Comparison of ENCODE assay signal across 1 cellular context in the genomic region with DNA sequence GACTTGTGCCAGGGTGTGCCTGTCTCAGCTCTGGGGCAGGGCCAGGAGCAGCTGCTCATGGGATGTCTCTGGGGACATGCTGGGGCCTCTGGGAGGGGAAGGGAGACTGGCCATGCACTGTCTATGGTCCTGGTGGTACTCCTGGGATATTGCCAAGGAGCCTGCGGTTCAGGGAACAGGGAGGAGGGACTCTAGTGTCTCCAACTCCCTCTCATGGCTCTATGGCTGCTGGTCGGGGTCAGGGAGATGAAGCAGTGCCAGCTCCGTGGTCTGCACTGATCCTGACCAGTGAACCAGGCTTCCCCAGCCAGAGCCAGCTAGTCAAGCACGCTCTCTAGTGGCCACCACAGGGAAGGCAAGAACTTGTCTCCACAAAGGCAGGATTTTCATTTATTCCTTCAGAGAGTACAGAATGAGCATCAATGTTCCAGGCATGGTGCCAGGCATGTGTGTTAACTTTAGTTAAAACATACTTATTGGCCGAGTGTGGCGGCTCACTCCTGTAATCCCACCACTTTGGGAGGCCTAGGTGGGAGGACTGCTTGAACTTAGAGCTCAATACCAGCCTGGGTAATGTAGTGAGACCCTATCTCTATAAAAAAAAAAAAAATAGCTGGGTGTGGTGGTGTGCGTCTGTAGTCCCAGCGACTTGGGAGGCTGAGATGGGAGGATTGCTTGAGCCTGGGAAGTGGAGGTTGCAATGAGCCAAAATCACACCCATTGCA.
TF ChIP-seq lines count a peak whose summit lies in the region.

No MANE protein-coding gene starts in this region.

TF ChIP-seq in HepG2, 621 proteins besides CTCF, POLR2A, EP300 and RAD21 (continued from another document):
- TF ChIP-seq, protein P1, sequence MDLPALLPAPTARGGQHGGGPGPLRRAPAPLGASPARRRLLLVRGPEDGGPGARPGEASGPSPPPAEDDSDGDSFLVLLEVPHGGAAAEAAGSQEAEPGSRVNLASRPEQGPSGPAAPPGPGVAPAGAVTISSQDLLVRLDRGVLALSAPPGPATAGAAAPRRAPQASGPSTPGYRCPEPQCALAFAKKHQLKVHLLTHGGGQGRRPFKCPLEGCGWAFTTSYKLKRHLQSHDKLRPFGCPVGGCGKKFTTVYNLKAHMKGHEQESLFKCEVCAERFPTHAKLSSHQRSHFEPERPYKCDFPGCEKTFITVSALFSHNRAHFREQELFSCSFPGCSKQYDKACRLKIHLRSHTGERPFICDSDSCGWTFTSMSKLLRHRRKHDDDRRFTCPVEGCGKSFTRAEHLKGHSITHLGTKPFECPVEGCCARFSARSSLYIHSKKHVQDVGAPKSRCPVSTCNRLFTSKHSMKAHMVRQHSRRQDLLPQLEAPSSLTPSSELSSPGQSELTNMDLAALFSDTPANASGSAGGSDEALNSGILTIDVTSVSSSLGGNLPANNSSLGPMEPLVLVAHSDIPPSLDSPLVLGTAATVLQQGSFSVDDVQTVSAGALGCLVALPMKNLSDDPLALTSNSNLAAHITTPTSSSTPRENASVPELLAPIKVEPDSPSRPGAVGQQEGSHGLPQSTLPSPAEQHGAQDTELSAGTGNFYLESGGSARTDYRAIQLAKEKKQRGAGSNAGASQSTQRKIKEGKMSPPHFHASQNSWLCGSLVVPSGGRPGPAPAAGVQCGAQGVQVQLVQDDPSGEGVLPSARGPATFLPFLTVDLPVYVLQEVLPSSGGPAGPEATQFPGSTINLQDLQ (CRISPR knock-in tag; IDR thresholded peaks at IDR 0.05): no peak
- TF ChIP-seq SIN3A (IDR thresholded peaks at IDR 0.05; ENCODE audit: borderline replicate concordance, low read depth, low read length) (no peak), RXRB (CRISPR knock-in tag; IDR thresholded peaks at IDR 0.05; ENCODE audit: borderline replicate concordance) (0 out of 2 replicates have a peak, but pooled peaks have one; percentile 38), MAFK (conservative IDR thresholded peaks at IDR 0.05 in 1 of 2, IDR thresholded peaks at IDR 0.05 in 1 of 2; ENCODE audit: low read length in 2 of 2) (no peak), NCOA2 (CRISPR knock-in tag; IDR thresholded peaks at IDR 0.05) (no peak), MAFG (CRISPR knock-in tag; IDR thresholded peaks at IDR 0.05) (no peak), TRIM24 (CRISPR knock-in tag; IDR thresholded peaks at IDR 0.05) (no peak), HES4 (CRISPR knock-in tag; IDR thresholded peaks at IDR 0.05; ENCODE audit: borderline replicate concordance) (no peak), SMARCE1 (IDR thresholded peaks at IDR 0.05; ENCODE audit: borderline replicate concordance) (no peak), ZFAT (CRISPR knock-in tag; conservative IDR thresholded peaks at IDR 0.05) (no peak), ATM (IDR thresholded peaks at IDR 0.05; ENCODE audit: borderline replicate concordance) (no peak), SMAD3 (CRISPR knock-in tag; IDR thresholded peaks at IDR 0.05) (0 out of 2 replicates have a peak, but pooled peaks have one; percentile 43), ZSCAN29 (CRISPR knock-in tag; conservative IDR thresholded peaks at IDR 0.05) (0 out of 2 replicates have a peak, but pooled peaks have one; percentile 25), ZNF501 (CRISPR knock-in tag; IDR thresholded peaks at IDR 0.05) (0 out of 2 replicates have a peak, but pooled peaks have one; percentile 34), ZBTB42 (CRISPR knock-in tag; IDR thresholded peaks at IDR 0.05) (no peak), THAP11 (CRISPR knock-in tag; IDR thresholded peaks at IDR 0.05) (peak; percentile 58; the same call in 1 of the 2 replicates), ZNF775 (CRISPR knock-in tag; IDR thresholded peaks at IDR 0.05; ENCODE audit: borderline replicate concordance) (no peak), ETV6 (CRISPR knock-in tag; conservative IDR thresholded peaks at IDR 0.05) (no peak)
- TF ChIP-seq, protein P2, sequence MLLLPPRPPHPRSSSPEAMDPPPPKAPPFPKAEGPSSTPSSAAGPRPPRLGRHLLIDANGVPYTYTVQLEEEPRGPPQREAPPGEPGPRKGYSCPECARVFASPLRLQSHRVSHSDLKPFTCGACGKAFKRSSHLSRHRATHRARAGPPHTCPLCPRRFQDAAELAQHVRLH (CRISPR knock-in tag; IDR thresholded peaks at IDR 0.05; ENCODE audit: borderline replicate concordance, low read depth): peak; percentile 62; the same call in 1 of the 2 replicates
- TF ChIP-seq, protein P3, sequence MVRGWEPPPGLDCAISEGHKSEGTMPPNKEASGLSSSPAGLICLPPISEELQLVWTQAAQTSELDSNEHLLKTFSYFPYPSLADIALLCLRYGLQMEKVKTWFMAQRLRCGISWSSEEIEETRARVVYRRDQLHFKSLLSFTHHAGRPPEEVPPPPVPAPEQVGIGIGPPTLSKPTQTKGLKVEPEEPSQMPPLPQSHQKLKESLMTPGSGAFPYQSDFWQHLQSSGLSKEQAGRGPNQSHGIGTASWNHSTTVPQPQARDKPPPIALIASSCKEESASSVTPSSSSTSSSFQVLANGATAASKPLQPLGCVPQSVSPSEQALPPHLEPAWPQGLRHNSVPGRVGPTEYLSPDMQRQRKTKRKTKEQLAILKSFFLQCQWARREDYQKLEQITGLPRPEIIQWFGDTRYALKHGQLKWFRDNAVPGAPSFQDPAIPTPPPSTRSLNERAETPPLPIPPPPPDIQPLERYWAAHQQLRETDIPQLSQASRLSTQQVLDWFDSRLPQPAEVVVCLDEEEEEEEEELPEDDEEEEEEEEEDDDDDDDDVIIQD (CRISPR knock-in tag; IDR thresholded peaks at IDR 0.05; ENCODE audit: low read depth): 0 out of 2 replicates have a peak, but pooled peaks have one; percentile 27
- TF ChIP-seq, protein P4, sequence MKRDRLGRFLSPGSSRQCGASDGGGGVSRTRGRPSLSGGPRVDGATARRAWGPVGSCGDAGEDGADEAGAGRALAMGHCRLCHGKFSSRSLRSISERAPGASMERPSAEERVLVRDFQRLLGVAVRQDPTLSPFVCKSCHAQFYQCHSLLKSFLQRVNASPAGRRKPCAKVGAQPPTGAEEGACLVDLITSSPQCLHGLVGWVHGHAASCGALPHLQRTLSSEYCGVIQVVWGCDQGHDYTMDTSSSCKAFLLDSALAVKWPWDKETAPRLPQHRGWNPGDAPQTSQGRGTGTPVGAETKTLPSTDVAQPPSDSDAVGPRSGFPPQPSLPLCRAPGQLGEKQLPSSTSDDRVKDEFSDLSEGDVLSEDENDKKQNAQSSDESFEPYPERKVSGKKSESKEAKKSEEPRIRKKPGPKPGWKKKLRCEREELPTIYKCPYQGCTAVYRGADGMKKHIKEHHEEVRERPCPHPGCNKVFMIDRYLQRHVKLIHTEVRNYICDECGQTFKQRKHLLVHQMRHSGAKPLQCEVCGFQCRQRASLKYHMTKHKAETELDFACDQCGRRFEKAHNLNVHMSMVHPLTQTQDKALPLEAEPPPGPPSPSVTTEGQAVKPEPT (CRISPR knock-in tag; IDR thresholded peaks at IDR 0.05; ENCODE audit: low read depth): no peak
- TF ChIP-seq, protein P5, sequence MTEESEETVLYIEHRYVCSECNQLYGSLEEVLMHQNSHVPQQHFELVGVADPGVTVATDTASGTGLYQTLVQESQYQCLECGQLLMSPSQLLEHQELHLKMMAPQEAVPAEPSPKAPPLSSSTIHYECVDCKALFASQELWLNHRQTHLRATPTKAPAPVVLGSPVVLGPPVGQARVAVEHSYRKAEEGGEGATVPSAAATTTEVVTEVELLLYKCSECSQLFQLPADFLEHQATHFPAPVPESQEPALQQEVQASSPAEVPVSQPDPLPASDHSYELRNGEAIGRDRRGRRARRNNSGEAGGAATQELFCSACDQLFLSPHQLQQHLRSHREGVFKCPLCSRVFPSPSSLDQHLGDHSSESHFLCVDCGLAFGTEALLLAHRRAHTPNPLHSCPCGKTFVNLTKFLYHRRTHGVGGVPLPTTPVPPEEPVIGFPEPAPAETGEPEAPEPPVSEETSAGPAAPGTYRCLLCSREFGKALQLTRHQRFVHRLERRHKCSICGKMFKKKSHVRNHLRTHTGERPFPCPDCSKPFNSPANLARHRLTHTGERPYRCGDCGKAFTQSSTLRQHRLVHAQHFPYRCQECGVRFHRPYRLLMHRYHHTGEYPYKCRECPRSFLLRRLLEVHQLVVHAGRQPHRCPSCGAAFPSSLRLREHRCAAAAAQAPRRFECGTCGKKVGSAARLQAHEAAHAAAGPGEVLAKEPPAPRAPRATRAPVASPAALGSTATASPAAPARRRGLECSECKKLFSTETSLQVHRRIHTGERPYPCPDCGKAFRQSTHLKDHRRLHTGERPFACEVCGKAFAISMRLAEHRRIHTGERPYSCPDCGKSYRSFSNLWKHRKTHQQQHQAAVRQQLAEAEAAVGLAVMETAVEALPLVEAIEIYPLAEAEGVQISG (CRISPR knock-in tag; IDR thresholded peaks at IDR 0.05): no peak
- TF ChIP-seq, protein P6, sequence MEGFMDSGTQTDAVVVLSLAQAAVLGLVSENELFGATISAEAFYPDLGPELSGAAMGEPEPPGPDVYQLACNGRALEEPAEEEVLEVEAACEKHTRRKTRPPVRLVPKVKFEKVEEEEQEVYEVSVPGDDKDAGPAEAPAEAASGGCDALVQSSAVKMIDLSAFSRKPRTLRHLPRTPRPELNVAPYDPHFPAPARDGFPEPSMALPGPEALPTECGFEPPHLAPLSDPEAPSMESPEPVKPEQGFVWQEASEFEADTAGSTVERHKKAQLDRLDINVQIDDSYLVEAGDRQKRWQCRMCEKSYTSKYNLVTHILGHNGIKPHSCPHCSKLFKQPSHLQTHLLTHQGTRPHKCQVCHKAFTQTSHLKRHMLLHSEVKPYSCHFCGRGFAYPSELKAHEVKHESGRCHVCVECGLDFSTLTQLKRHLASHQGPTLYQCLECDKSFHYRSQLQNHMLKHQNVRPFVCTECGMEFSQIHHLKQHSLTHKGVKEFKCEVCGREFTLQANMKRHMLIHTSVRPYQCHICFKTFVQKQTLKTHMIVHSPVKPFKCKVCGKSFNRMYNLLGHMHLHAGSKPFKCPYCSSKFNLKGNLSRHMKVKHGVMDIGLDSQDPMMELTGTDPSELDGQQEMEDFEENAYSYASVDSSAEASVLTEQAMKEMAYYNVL (CRISPR knock-in tag; IDR thresholded peaks at IDR 0.05; ENCODE audit: borderline replicate concordance): no peak
- TF ChIP-seq, protein P7, sequence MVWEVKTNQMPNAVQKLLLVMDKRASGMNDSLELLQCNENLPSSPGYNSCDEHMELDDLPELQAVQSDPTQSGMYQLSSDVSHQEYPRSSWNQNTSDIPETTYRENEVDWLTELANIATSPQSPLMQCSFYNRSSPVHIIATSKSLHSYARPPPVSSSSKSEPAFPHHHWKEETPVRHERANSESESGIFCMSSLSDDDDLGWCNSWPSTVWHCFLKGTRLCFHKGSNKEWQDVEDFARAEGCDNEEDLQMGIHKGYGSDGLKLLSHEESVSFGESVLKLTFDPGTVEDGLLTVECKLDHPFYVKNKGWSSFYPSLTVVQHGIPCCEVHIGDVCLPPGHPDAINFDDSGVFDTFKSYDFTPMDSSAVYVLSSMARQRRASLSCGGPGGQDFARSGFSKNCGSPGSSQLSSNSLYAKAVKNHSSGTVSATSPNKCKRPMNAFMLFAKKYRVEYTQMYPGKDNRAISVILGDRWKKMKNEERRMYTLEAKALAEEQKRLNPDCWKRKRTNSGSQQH (CRISPR knock-in tag; IDR thresholded peaks at IDR 0.05; ENCODE audit: low read depth): 0 out of 2 replicates have a peak, but pooled peaks have one; percentile 28
- TF ChIP-seq, protein P8, sequence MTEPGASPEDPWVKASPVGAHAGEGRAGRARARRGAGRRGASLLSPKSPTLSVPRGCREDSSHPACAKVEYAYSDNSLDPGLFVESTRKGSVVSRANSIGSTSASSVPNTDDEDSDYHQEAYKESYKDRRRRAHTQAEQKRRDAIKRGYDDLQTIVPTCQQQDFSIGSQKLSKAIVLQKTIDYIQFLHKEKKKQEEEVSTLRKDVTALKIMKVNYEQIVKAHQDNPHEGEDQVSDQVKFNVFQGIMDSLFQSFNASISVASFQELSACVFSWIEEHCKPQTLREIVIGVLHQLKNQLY (CRISPR knock-in tag; IDR thresholded peaks at IDR 0.05): no peak
